23 cellular contexts compared by ENCODE assay signal in genomic region chr7:46126901-46127300, GRCh38.
"Had no signal": no experiment of that assay in that cellular context is flagged by ENCODE, and none has a peak within 500 bp of the region (broad histone marks: within the 10 kb centered on the region; RNA-seq: fewer than 3 reads in every experiment).

No MANE protein-coding gene starts in this region.

- H3K27ac ChIP-seq: left ventricle myocardium inferior, ovary, prostate gland, upper lobe of right lung had no signal

- H3K9me3 ChIP-seq: left ventricle myocardium inferior, ovary, prostate gland, upper lobe of right lung had no signal

- H3K9me3 Mint-ChIP-seq: activated naive CD4-positive, alpha-beta T cell treated with anti-CD3 and anti-CD28 coated beads for 36 hours; activated naive CD8-positive, alpha-beta T cell treated with anti-CD3 and anti-CD28 coated beads, Interleukin-2, amount 10 ng/mL, durations not matched to agents 7 days and 5 days had no signal

- H3K4me3 Mint-ChIP-seq: activated naive CD4-positive, alpha-beta T cell treated with anti-CD3 and anti-CD28 coated beads for 36 hours; activated naive CD8-positive, alpha-beta T cell treated with anti-CD3 and anti-CD28 coated beads, Interleukin-2, amount 10 ng/mL, durations not matched to agents 7 days and 5 days; activated T-cell treated with anti-CD3 and anti-CD28 coated beads, Interleukin-2, amount 50 U/mL, for 72 hours; mesothelial cell of epicardium; natural killer cell; T-helper 17 cell had no signal

- H3K27ac Mint-ChIP-seq: activated naive CD4-positive, alpha-beta T cell treated with anti-CD3 and anti-CD28 coated beads for 36 hours; activated naive CD8-positive, alpha-beta T cell treated with anti-CD3 and anti-CD28 coated beads, Interleukin-2, amount 10 ng/mL, durations not matched to agents 7 days and 5 days; activated T-cell treated with anti-CD3 and anti-CD28 coated beads, Interleukin-2, amount 50 U/mL, for 72 hours; mesothelial cell of epicardium; natural killer cell; T-helper 17 cell had no signal

- H3K36me3 ChIP-seq: left ventricle myocardium inferior, ovary, prostate gland, upper lobe of right lung had no signal

- H3K4me1 ChIP-seq: prostate gland, upper lobe of right lung had no signal

- H3K4me3 ChIP-seq: left ventricle myocardium inferior, ovary, prostate gland, upper lobe of right lung had no signal

- H3K27me3 Mint-ChIP-seq: activated naive CD8-positive, alpha-beta T cell treated with anti-CD3 and anti-CD28 coated beads, Interleukin-2, amount 10 ng/mL, durations not matched to agents 7 days and 5 days; T-helper 17 cell had no signal

- H3K4me1 Mint-ChIP-seq: activated naive CD8-positive, alpha-beta T cell treated with anti-CD3 and anti-CD28 coated beads, Interleukin-2, amount 10 ng/mL, durations not matched to agents 7 days and 5 days; natural killer cell; T-helper 17 cell had no signal

- DNase-seq: activated CD4-positive, alpha-beta T cell treated with anti-CD3 and anti-CD28 coated beads for 4 hours; activated CD4-positive, alpha-beta T cell treated with anti-CD3 and anti-CD28 coated beads, Interleukin-2, amount 50 U/mL, for 48 hours; activated CD4-positive, CD25-positive, alpha-beta regulatory T cell; activated effector memory CD4-positive, alpha-beta T cell treated with Interleukin-2 at 50 U/mL for 16 hours; activated naive CD4-positive, alpha-beta T cell treated with anti-CD3 and anti-CD28 coated beads for 36 hours; activated naive CD8-positive, alpha-beta T cell treated with anti-CD3 and anti-CD28 coated beads, Interleukin-2, amount 10 ng/mL, durations not matched to agents 7 days and 5 days; activated T-cell treated with anti-CD3 and anti-CD28 coated beads, Interleukin-2, amount 50 U/mL, for 72 hours; amniotic stem cell; cerebellar nuclear complex; erythroblast; glutamatergic neuron; hippocampal formation; kidney glomerular epithelial cell; left ventricle myocardium inferior; natural killer cell; ovary; stimulated activated CD4-positive, alpha-beta T cell treated with anti-CD3 and anti-CD28 coated beads, Interleukin-12 subunit alpha, Interleukin-12 subunit beta, amount 100 ng/mL, for 4 hours; stimulated activated CD4-positive, alpha-beta T cell treated with anti-CD3 and anti-CD28 coated beads, Interleukin-4, amount 100 ng/mL, for 4 hours; stimulated activated naive CD8-positive, alpha-beta T cell treated with anti-CD3 and anti-CD28 coated beads, Interleukin-15, Interleukin-2, amounts not matched to agents 100 U/mL and 50 U/mL, for 24 hours; T-helper 17 cell; upper lobe of right lung had no signal

- H3K36me3 Mint-ChIP-seq: activated naive CD8-positive, alpha-beta T cell treated with anti-CD3 and anti-CD28 coated beads, Interleukin-2, amount 10 ng/mL, durations not matched to agents 7 days and 5 days; natural killer cell had no signal

- H3K27me3 ChIP-seq: ovary, upper lobe of right lung had no signal
